In the genomic region with DNA sequence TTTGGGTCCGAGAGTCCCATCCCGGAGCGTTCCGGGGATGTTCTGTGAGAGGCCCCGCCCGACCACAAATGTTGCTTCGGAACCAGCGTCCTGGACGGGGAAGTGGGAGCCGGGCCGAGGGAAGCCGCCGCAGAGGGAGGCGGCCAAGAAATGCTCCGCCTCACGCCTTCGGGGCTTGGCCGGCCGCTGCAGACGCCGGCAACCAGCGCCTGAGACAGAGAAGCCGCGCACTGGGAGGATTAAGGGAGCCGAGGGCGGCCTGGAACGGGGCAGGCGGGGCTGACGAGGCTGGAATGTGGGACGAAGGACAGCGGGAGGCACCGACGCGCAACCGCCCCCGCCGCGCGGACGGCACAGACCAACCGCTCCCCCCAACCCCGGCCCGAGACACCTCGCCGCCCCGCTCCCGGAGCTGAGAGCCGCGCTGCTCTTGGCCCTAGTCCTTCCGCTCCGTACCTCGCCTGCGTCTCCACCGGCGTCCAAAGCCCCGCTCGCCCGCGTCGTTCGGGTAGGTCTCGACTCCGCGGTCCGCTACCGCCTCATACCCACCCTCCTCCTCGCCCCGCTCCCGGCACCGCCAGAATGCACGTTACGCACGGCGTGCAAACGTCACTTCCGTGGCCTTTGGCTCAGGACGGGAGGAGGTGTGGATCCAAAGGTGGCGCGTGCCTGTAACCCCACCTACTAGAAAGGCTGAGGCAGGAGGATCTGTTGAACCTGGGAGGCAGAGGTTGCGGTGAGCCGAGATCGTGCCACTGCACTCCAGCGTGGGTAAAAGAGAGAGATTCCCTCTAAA, we compare ENCODE assay signal across 1 cellular context.
A peak's percentile ranks its signal among the peaks of the same experiment; 100 is the strongest.
TF ChIP-seq lines count a peak whose summit lies in the region.

No MANE protein-coding gene starts in this region.

TF ChIP-seq in WTC11, 78 proteins besides CTCF, POLR2A, EP300 and RAD21 (continued from another document and continues in another):
- TF ChIP-seq, protein P1, sequence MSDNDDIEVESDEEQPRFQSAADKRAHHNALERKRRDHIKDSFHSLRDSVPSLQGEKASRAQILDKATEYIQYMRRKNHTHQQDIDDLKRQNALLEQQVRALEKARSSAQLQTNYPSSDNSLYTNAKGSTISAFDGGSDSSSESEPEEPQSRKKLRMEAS (CRISPR knock-in tag; IDR thresholded peaks at IDR 0.05): peak; percentile 91
- TF ChIP-seq NFYB (CRISPR knock-in tag; conservative IDR thresholded peaks at IDR 0.05; ENCODE audit: low read depth): 0 out of 2 replicates have a peak, but pooled peaks have one; percentile 9
- TF ChIP-seq ZNF423 (CRISPR knock-in tag; IDR thresholded peaks at IDR 0.05): no peak
- TF ChIP-seq, protein P2, sequence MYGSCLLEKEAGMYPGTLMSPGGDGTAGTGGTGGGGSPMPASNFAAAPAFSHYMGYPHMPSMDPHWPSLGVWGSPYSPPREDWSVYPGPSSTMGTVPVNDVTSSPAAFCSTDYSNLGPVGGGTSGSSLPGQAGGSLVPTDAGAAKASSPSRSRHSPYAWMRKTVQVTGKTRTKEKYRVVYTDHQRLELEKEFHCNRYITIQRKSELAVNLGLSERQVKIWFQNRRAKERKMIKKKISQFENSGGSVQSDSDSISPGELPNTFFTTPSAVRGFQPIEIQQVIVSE (CRISPR knock-in tag; IDR thresholded peaks at IDR 0.05; ENCODE audit: borderline replicate concordance): no peak
- TF ChIP-seq, protein P3, sequence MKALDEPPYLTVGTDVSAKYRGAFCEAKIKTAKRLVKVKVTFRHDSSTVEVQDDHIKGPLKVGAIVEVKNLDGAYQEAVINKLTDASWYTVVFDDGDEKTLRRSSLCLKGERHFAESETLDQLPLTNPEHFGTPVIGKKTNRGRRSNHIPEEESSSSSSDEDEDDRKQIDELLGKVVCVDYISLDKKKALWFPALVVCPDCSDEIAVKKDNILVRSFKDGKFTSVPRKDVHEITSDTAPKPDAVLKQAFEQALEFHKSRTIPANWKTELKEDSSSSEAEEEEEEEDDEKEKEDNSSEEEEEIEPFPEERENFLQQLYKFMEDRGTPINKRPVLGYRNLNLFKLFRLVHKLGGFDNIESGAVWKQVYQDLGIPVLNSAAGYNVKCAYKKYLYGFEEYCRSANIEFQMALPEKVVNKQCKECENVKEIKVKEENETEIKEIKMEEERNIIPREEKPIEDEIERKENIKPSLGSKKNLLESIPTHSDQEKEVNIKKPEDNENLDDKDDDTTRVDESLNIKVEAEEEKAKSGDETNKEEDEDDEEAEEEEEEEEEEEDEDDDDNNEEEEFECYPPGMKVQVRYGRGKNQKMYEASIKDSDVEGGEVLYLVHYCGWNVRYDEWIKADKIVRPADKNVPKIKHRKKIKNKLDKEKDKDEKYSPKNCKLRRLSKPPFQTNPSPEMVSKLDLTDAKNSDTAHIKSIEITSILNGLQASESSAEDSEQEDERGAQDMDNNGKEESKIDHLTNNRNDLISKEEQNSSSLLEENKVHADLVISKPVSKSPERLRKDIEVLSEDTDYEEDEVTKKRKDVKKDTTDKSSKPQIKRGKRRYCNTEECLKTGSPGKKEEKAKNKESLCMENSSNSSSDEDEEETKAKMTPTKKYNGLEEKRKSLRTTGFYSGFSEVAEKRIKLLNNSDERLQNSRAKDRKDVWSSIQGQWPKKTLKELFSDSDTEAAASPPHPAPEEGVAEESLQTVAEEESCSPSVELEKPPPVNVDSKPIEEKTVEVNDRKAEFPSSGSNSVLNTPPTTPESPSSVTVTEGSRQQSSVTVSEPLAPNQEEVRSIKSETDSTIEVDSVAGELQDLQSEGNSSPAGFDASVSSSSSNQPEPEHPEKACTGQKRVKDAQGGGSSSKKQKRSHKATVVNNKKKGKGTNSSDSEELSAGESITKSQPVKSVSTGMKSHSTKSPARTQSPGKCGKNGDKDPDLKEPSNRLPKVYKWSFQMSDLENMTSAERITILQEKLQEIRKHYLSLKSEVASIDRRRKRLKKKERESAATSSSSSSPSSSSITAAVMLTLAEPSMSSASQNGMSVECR (CRISPR knock-in tag; IDR thresholded peaks at IDR 0.05; ENCODE audit: borderline replicate concordance): peak; percentile 43; the same call in 1 of the 2 replicates
- peak; percentile 71; the same call in 1 of the 2 replicates for TF ChIP-seq ETV6 (CRISPR knock-in tag; IDR thresholded peaks at IDR 0.05)
- TF ChIP-seq, protein P4, sequence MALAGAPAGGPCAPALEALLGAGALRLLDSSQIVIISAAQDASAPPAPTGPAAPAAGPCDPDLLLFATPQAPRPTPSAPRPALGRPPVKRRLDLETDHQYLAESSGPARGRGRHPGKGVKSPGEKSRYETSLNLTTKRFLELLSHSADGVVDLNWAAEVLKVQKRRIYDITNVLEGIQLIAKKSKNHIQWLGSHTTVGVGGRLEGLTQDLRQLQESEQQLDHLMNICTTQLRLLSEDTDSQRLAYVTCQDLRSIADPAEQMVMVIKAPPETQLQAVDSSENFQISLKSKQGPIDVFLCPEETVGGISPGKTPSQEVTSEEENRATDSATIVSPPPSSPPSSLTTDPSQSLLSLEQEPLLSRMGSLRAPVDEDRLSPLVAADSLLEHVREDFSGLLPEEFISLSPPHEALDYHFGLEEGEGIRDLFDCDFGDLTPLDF (CRISPR knock-in tag; IDR thresholded peaks at IDR 0.05): no peak; the same call in 1 of the 2 replicates
- no peak for TF ChIP-seq EMX1 (CRISPR knock-in tag; IDR thresholded peaks at IDR 0.05)
- TF ChIP-seq SP1 (CRISPR knock-in tag; conservative IDR thresholded peaks at IDR 0.05): peak; percentile 87
- TF ChIP-seq FOXP1 (CRISPR knock-in tag; IDR thresholded peaks at IDR 0.05; ENCODE audit: borderline replicate concordance): peak; percentile 61; the same call in 1 of the 2 replicates
- no peak for TF ChIP-seq NR3C1 (CRISPR knock-in tag; conservative IDR thresholded peaks at IDR 0.05; ENCODE audit: low read depth)
- TF ChIP-seq JAZF1 (CRISPR knock-in tag; IDR thresholded peaks at IDR 0.05): no peak
- TF ChIP-seq, protein P5, sequence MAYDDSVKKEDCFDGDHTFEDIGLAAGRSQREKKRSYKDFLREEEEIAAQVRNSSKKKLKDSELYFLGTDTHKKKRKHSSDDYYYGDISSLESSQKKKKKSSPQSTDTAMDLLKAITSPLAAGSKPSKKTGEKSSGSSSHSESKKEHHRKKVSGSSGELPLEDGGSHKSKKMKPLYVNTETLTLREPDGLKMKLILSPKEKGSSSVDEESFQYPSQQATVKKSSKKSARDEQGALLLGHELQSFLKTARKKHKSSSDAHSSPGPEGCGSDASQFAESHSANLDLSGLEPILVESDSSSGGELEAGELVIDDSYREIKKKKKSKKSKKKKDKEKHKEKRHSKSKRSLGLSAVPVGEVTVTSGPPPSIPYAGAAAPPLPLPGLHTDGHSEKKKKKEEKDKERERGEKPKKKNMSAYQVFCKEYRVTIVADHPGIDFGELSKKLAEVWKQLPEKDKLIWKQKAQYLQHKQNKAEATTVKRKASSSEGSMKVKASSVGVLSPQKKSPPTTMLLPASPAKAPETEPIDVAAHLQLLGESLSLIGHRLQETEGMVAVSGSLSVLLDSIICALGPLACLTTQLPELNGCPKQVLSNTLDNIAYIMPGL (CRISPR knock-in tag; IDR thresholded peaks at IDR 0.05): no peak
- no peak for TF ChIP-seq FOXJ3 (CRISPR knock-in tag; IDR thresholded peaks at IDR 0.05; ENCODE audit: borderline replicate concordance)
- no peak for TF ChIP-seq OVOL2 (CRISPR knock-in tag; IDR thresholded peaks at IDR 0.05; ENCODE audit: borderline replicate concordance)
- TF ChIP-seq ZNF219 (CRISPR knock-in tag; IDR thresholded peaks at IDR 0.05; ENCODE audit: borderline replicate concordance): no peak
- no peak for TF ChIP-seq ZNF263 (CRISPR knock-in tag; IDR thresholded peaks at IDR 0.05; ENCODE audit: low read depth)
- peak; percentile 92; the same call in 1 of the 2 replicates for TF ChIP-seq NFE2L1 (CRISPR knock-in tag; IDR thresholded peaks at IDR 0.05)
- TF ChIP-seq, protein P6, sequence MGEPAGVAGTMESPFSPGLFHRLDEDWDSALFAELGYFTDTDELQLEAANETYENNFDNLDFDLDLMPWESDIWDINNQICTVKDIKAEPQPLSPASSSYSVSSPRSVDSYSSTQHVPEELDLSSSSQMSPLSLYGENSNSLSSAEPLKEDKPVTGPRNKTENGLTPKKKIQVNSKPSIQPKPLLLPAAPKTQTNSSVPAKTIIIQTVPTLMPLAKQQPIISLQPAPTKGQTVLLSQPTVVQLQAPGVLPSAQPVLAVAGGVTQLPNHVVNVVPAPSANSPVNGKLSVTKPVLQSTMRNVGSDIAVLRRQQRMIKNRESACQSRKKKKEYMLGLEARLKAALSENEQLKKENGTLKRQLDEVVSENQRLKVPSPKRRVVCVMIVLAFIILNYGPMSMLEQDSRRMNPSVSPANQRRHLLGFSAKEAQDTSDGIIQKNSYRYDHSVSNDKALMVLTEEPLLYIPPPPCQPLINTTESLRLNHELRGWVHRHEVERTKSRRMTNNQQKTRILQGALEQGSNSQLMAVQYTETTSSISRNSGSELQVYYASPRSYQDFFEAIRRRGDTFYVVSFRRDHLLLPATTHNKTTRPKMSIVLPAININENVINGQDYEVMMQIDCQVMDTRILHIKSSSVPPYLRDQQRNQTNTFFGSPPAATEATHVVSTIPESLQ (CRISPR knock-in tag; IDR thresholded peaks at IDR 0.05): no peak
- peak; percentile 67; the same call in 1 of the 2 replicates for TF ChIP-seq TEAD1 (CRISPR knock-in tag; IDR thresholded peaks at IDR 0.05)
- TF ChIP-seq, protein P7, sequence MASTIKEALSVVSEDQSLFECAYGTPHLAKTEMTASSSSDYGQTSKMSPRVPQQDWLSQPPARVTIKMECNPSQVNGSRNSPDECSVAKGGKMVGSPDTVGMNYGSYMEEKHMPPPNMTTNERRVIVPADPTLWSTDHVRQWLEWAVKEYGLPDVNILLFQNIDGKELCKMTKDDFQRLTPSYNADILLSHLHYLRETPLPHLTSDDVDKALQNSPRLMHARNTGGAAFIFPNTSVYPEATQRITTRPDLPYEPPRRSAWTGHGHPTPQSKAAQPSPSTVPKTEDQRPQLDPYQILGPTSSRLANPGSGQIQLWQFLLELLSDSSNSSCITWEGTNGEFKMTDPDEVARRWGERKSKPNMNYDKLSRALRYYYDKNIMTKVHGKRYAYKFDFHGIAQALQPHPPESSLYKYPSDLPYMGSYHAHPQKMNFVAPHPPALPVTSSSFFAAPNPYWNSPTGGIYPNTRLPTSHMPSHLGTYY (CRISPR knock-in tag; IDR thresholded peaks at IDR 0.05): no peak
- no peak for TF ChIP-seq SOX15 (CRISPR knock-in tag; IDR thresholded peaks at IDR 0.05)
- TF ChIP-seq, protein P8, sequence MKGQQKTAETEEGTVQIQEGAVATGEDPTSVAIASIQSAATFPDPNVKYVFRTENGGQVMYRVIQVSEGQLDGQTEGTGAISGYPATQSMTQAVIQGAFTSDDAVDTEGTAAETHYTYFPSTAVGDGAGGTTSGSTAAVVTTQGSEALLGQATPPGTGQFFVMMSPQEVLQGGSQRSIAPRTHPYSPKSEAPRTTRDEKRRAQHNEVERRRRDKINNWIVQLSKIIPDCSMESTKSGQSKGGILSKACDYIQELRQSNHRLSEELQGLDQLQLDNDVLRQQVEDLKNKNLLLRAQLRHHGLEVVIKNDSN (CRISPR knock-in tag; IDR thresholded peaks at IDR 0.05): no peak; the same call in 1 of the 2 replicates
- no peak for TF ChIP-seq HMGA2 (CRISPR knock-in tag; IDR thresholded peaks at IDR 0.05)
- TF ChIP-seq, protein P9, sequence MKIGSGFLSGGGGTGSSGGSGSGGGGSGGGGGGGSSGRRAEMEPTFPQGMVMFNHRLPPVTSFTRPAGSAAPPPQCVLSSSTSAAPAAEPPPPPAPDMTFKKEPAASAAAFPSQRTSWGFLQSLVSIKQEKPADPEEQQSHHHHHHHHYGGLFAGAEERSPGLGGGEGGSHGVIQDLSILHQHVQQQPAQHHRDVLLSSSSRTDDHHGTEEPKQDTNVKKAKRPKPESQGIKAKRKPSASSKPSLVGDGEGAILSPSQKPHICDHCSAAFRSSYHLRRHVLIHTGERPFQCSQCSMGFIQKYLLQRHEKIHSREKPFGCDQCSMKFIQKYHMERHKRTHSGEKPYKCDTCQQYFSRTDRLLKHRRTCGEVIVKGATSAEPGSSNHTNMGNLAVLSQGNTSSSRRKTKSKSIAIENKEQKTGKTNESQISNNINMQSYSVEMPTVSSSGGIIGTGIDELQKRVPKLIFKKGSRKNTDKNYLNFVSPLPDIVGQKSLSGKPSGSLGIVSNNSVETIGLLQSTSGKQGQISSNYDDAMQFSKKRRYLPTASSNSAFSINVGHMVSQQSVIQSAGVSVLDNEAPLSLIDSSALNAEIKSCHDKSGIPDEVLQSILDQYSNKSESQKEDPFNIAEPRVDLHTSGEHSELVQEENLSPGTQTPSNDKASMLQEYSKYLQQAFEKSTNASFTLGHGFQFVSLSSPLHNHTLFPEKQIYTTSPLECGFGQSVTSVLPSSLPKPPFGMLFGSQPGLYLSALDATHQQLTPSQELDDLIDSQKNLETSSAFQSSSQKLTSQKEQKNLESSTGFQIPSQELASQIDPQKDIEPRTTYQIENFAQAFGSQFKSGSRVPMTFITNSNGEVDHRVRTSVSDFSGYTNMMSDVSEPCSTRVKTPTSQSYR (CRISPR knock-in tag; IDR thresholded peaks at IDR 0.05): 0 out of 2 replicates have a peak, but pooled peaks have one; percentile 41
- no peak for TF ChIP-seq TP53 (CRISPR knock-in tag; IDR thresholded peaks at IDR 0.05)
- TF ChIP-seq, protein P10, sequence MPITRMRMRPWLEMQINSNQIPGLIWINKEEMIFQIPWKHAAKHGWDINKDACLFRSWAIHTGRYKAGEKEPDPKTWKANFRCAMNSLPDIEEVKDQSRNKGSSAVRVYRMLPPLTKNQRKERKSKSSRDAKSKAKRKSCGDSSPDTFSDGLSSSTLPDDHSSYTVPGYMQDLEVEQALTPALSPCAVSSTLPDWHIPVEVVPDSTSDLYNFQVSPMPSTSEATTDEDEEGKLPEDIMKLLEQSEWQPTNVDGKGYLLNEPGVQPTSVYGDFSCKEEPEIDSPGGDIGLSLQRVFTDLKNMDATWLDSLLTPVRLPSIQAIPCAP (CRISPR knock-in tag; IDR thresholded peaks at IDR 0.05): 0 out of 2 replicates have a peak, but pooled peaks have one; percentile 33
- no peak for TF ChIP-seq NFATC4 (CRISPR knock-in tag; IDR thresholded peaks at IDR 0.05)
- TF ChIP-seq, protein P11, sequence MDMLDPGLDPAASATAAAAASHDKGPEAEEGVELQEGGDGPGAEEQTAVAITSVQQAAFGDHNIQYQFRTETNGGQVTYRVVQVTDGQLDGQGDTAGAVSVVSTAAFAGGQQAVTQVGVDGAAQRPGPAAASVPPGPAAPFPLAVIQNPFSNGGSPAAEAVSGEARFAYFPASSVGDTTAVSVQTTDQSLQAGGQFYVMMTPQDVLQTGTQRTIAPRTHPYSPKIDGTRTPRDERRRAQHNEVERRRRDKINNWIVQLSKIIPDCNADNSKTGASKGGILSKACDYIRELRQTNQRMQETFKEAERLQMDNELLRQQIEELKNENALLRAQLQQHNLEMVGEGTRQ (CRISPR knock-in tag; IDR thresholded peaks at IDR 0.05): peak; percentile 41
